20 cellular contexts compared by ENCODE assay signal in the genomic region with DNA sequence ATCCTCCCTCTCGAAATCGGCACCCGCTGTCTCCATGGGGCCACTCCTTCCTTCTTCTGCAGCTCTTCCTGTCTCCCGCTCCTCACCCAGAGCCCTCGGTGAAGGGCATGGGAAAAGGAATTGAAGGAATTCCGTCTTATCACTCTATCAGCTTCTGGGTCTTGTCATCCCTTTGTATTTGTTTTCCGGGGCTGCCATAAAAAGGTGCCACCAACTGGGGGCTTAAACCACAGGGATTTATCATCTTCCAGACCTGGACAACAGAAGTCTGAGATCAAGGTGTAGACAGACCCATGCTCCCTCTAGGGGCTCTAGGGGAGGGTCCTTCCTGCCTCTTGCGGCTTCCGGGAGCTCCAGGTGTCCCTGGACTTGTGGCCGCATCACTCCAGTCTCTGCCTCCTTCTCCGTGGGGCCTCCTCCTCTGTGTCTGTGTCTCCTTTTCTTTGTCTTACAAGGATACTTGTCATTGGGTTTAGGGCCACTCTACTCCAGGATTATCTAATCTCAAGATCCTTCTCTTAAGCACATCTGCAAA. TPM values are rescaled to one million over a fixed set of nuclear protein-coding genes. Genes with fewer than 3 reads are reported as not detected.
DNase-seq lines count a peak whose midpoint lies in the region; ATAC-seq and TF ChIP-seq lines count a peak whose summit lies in the region.
"Had no signal": no experiment of that assay in that cellular context is flagged by ENCODE, and none has a peak within 500 bp of the region (broad histone marks: within the 10 kb centered on the region; RNA-seq: fewer than 3 reads in every experiment).

No MANE protein-coding gene starts in this region.

- no peak overlapping the region for H2BK12ac ChIP-seq in trophoblast cell (ENCODE audit: low read length)

- H3K27ac Mint-ChIP-seq in activated naive CD8-positive, alpha-beta T cell treated with anti-CD3 and anti-CD28 coated beads, Interleukin-2, amount 50 U/mL, for 24 hours = peak overlapping the region; percentile 67

- no peaks in the 10 kb centered on the region for H3K9me2 ChIP-seq in GM23248 (ENCODE audit: insufficient read depth)

- peak overlapping the region; percentile 54 for H4K8ac ChIP-seq in trophoblast cell (ENCODE audit: low read depth, low read length)

- H3K36me3 ChIP-seq in DND-41 (ENCODE audit: insufficient read depth, low read length) (peaks cover 78% of the 10 kb centered on the region), trophoblast cell (ENCODE audit: control insufficient read depth in 1 of 2, insufficient read depth in 2 of 2, low read length in 2 of 2) (peaks cover 28 to 44% of the 10 kb centered on the region in 2 experiments), GM23248 (ENCODE audit: low read depth) (peaks cover 24% of the 10 kb centered on the region)
- H3K36me3 ChIP-seq: neutrophil had no signal

- peaks cover 13% of the 10 kb centered on the region for H3K79me1 ChIP-seq in trophoblast cell (ENCODE audit: low read length)

- H3K4me1 ChIP-seq in DND-41 (ENCODE audit: insufficient read depth, low read length) (peaks cover 93% of the 10 kb centered on the region), trophoblast cell (ENCODE audit: control insufficient read depth in 1 of 2, insufficient read depth in 2 of 2, low read length in 2 of 2) (peaks cover 9 to 18% of the 10 kb centered on the region in 2 experiments), GM23248 (ENCODE audit: insufficient read depth) (peaks cover 7% of the 10 kb centered on the region)

- no peak overlapping the region for H3K23ac ChIP-seq in trophoblast cell (ENCODE audit: low read length)

- peaks cover 54% of the 10 kb centered on the region for H3K4me1 Mint-ChIP-seq in activated T-cell treated with anti-CD3 and anti-CD28 coated beads, Interleukin-2, amount 50 U/mL, for 4 hours (ENCODE audit: low read depth)
- peaks cover 61% of the 10 kb centered on the region for H3K4me1 Mint-ChIP-seq in activated naive CD8-positive, alpha-beta T cell treated with anti-CD3 and anti-CD28 coated beads, Interleukin-2, amount 50 U/mL, for 24 hours

- peak overlapping the region; percentile 56 for H3K9ac ChIP-seq in DND-41 (ENCODE audit: low read depth, low read length)
- H3K9ac ChIP-seq in trophoblast cell (ENCODE audit: low read length) = no peak overlapping the region
- H3K9ac ChIP-seq in GM23248 = no peak overlapping the region

- WGBS in trophoblast cell (ENCODE audit: extremely low coverage, insufficient coverage, insufficient read length) = no CpG with 5 or more reads among the region's 11 CpGs
- 89 to 91% methylated on average over 11 of the region's 11 CpGs for WGBS in GM23248 (ENCODE audit: low coverage in 1 of 2, low lambda C conversion rate in 2 of 2, missing lambda C conversion rate in 2 of 2), 2 experiments

- H2BK120ac ChIP-seq in trophoblast cell (ENCODE audit: insufficient read depth, low read length, poor library complexity) = peak overlapping the region; percentile 62

- H2AK5ac ChIP-seq in trophoblast cell (ENCODE audit: low read length) = peak overlapping the region; percentile 50

- H4K91ac ChIP-seq in trophoblast cell (ENCODE audit: low read depth, low read length) = peak overlapping the region; percentile 59

- ATAC-seq in activated T-cell treated with anti-CD3 and anti-CD28 coated beads, Interleukin-2, amount 50 U/mL, for 4 hours = no peak
- ATAC-seq in DND-41 (ENCODE audit: insufficient read depth, low read depth) (peak; percentile 7; the same call in 2 of the 3 replicates), left colon (no peak)
- ATAC-seq in activated naive CD8-positive, alpha-beta T cell treated with anti-CD3 and anti-CD28 coated beads, Interleukin-2, amount 50 U/mL, for 24 hours = no peak

- no peak for DNase-seq in activated T-cell treated with anti-CD3 and anti-CD28 coated beads, Interleukin-2, amount 50 U/mL, for 4 hours
- DNase-seq in activated T-cell treated with anti-CD3 and anti-CD28 coated beads for 4 hours (no peak), DND-41 (peak; percentile 70), trophoblast cell (no peak), GM23248 (no peak), left colon (no peak), caudate nucleus (lab: John Stamatoyannopoulos, UW) (no peak)
- DNase-seq in activated naive CD8-positive, alpha-beta T cell treated with anti-CD3 and anti-CD28 coated beads, Interleukin-2, amount 50 U/mL, for 24 hours = no peak
- DNase-seq: activated CD4-positive, alpha-beta T cell treated with anti-CD3 and anti-CD28 coated beads for 1 hour; anterior cingulate cortex; GOT3; kidney; NCI-H1417 treated with DMSO at 0.1 percent for 48 hours; NCI-H748 treated with DMSO at 0.1 percent for 48 hours had no signal

- H3K27me3 Mint-ChIP-seq in activated T-cell treated with anti-CD3 and anti-CD28 coated beads, Interleukin-2, amount 50 U/mL, for 4 hours (ENCODE audit: low read depth) = no peaks in the 10 kb centered on the region
- H3K27me3 Mint-ChIP-seq in activated naive CD8-positive, alpha-beta T cell treated with anti-CD3 and anti-CD28 coated beads, Interleukin-2, amount 50 U/mL, for 24 hours = no peaks in the 10 kb centered on the region

- TF ChIP-seq CTCF in DND-41 (IDR thresholded peaks at IDR 0.05; ENCODE audit: borderline replicate concordance, extremely low read depth, low read length, poor library complexity, severe bottlenecking) = no peak

- in situ Hi-C loops in GM23248 (cut with MboI) = no loop called here

- H3K4me3 ChIP-seq in DND-41 (ENCODE audit: low read depth in 1 of 2, low read length in 2 of 2) (peak overlapping the region in 1 of 2 experiments; percentile 2; a peak in 1 of 4 replicates), trophoblast cell (ENCODE audit: low read depth, low read length) (no peak overlapping the region), GM23248 (no peak overlapping the region)
- H3K4me3 ChIP-seq: hepatocyte, SJSA1, tibial nerve had no signal

- peaks cover 41% of the 10 kb centered on the region for H3F3A ChIP-seq in GM23248 (ENCODE audit: insufficient read depth)

- H2AFZ ChIP-seq in DND-41 (ENCODE audit: low read depth, low read length) (no peak overlapping the region), trophoblast cell (ENCODE audit: insufficient read depth, low read length, poor library complexity) (no peak overlapping the region), GM23248 (no peak overlapping the region)
- H2AFZ ChIP-seq: hepatocyte had no signal

- intact Hi-C loops in left colon (cut with DNase I, micrococcal nuclease) = no loop called here

- H3K27me3 ChIP-seq in DND-41 (ENCODE audit: insufficient read depth, low read length, poor library complexity) = no peaks in the 10 kb centered on the region
- no peaks in the 10 kb centered on the region for H3K27me3 ChIP-seq in trophoblast cell (ENCODE audit: insufficient read depth, low read length)
- no peaks in the 10 kb centered on the region for H3K27me3 ChIP-seq in GM23248 (replicated peaks; ENCODE audit: insufficient read depth)
- H3K27me3 ChIP-seq: hepatocyte, neutrophil, SJSA1, tibial nerve had no signal

- no peaks in the 10 kb centered on the region for H4K20me1 ChIP-seq in DND-41 (ENCODE audit: insufficient read depth, low read length)
- 0 out of 2 replicates have a peak, but pooled peaks cover 12% of the 10 kb centered on the region for H4K20me1 ChIP-seq in GM23248 (ENCODE audit: insufficient read depth)

- H2BK5ac ChIP-seq in trophoblast cell (ENCODE audit: low read depth, low read length, poor library complexity) = peak overlapping the region; percentile 75

- H3K9me3 Mint-ChIP-seq in activated T-cell treated with anti-CD3 and anti-CD28 coated beads, Interleukin-2, amount 50 U/mL, for 4 hours = no peaks in the 10 kb centered on the region
- H3K9me3 Mint-ChIP-seq in activated naive CD8-positive, alpha-beta T cell treated with anti-CD3 and anti-CD28 coated beads, Interleukin-2, amount 50 U/mL, for 24 hours = no peaks in the 10 kb centered on the region

- no peak overlapping the region for H4K12ac ChIP-seq in trophoblast cell (ENCODE audit: low read depth, low read length)

- peak overlapping the region; percentile 20 for H3K4me3 Mint-ChIP-seq in activated T-cell treated with anti-CD3 and anti-CD28 coated beads, Interleukin-2, amount 50 U/mL, for 4 hours
- no peak overlapping the region for H3K4me3 Mint-ChIP-seq in activated naive CD8-positive, alpha-beta T cell treated with anti-CD3 and anti-CD28 coated beads, Interleukin-2, amount 50 U/mL, for 24 hours

- no peak overlapping the region for H3K14ac ChIP-seq in trophoblast cell (ENCODE audit: low read length)

- H3K18ac ChIP-seq in trophoblast cell (ENCODE audit: low read length) = no peak overlapping the region

- H3K9me3 ChIP-seq in DND-41 (ENCODE audit: insufficient read depth, low read length, severe bottlenecking) = no peaks in the 10 kb centered on the region
- H3K9me3 ChIP-seq in trophoblast cell (ENCODE audit: insufficient read depth, low read depth, low read length) = peaks cover 7% of the 10 kb centered on the region
- H3K9me3 ChIP-seq in GM23248 (ENCODE audit: low read depth) = no peaks in the 10 kb centered on the region
- H3K9me3 ChIP-seq: neutrophil, SJSA1, tibial nerve had no signal

- H3K4me2 ChIP-seq in DND-41 (ENCODE audit: insufficient read depth, low read length) (peak overlapping the region; percentile 38), trophoblast cell (ENCODE audit: low read length) (peak overlapping the region; percentile 43), GM23248 (ENCODE audit: unreplicated experiment) (no peak overlapping the region)
- H3K4me2 ChIP-seq: hepatocyte had no signal

- peaks cover 93% of the 10 kb centered on the region for H3K79me2 ChIP-seq in DND-41 (ENCODE audit: insufficient read depth, low read length)
- H3K79me2 ChIP-seq in trophoblast cell (ENCODE audit: control insufficient read depth, insufficient read depth, low read length, poor library complexity) = peaks cover 5% of the 10 kb centered on the region
- H3K79me2 ChIP-seq in GM23248 (ENCODE audit: insufficient read depth) = peaks cover 96% of the 10 kb centered on the region

- H3K36me3 Mint-ChIP-seq in activated T-cell treated with anti-CD3 and anti-CD28 coated beads, Interleukin-2, amount 50 U/mL, for 4 hours (ENCODE audit: insufficient read depth) = peaks cover 35% of the 10 kb centered on the region
- peaks cover 66% of the 10 kb centered on the region for H3K36me3 Mint-ChIP-seq in activated naive CD8-positive, alpha-beta T cell treated with anti-CD3 and anti-CD28 coated beads, Interleukin-2, amount 50 U/mL, for 24 hours (ENCODE audit: low read depth)

- peak overlapping the region; percentile 93 for H3K27ac ChIP-seq in DND-41 (ENCODE audit: low read length)
- peak overlapping the region; percentile 76 for H3K27ac ChIP-seq in trophoblast cell (ENCODE audit: low read depth, low read length)
- no peak overlapping the region for H3K27ac ChIP-seq in GM23248
- no peak overlapping the region for H3K27ac ChIP-seq in caudate nucleus (ENCODE audit: low read depth, low read length)
- H3K27ac ChIP-seq: hepatocyte, neutrophil, SJSA1, tibial nerve had no signal

- peak overlapping the region; percentile 17 for H3K4ac ChIP-seq in trophoblast cell (ENCODE audit: low read depth, low read length)

RNA-seq across cellular contexts. Expression of a gene that starts 24.0 kb away (rescaled TPM):
- 100 to 1,000 TPM; 138 to 219 (median 164) TPM for total RNA-seq in activated T-cell treated with anti-CD3 and anti-CD28 coated beads, Interleukin-2, amount 50 U/mL, for 4 hours
- polyA plus RNA-seq in trophoblast cell (2013) = 627 and 651 TPM in 2 replicates
- total RNA-seq in GM23248 (2014; rRNA removed; shearing (Covaris generic)) = 395 and 505 TPM in 2 replicates
- polyA plus RNA-seq in GM23248 (2016; fragmentation: Nextera tagmentation; extraction: Ambion mirVana) = 975 and 1,003 TPM in 2 replicates
- total RNA-seq in left colon = 100 to 1,000 TPM; 164 to 191 TPM

RNA-seq across cellular contexts. Expression of a gene that starts 36.7 kb away (rescaled TPM):
- total RNA-seq in activated T-cell treated with anti-CD3 and anti-CD28 coated beads, Interleukin-2, amount 50 U/mL, for 4 hours = not detected
- polyA plus RNA-seq in trophoblast cell (2013) = 0.07 TPM in 2 replicates
- total RNA-seq in GM23248 (2014; rRNA removed; shearing (Covaris generic)) = 16.3 and 21.4 TPM in 2 replicates
- polyA plus RNA-seq in GM23248 (2016; fragmentation: Nextera tagmentation; extraction: Ambion mirVana) = 47.8 and 48.4 TPM in 2 replicates
- total RNA-seq in left colon = under 1 TPM in 1 of 2 donors, not detected in 1; 0.11 TPM
- total RNA-seq: chondrocyte, renal cortical epithelial cell, SJSA1 had no signal

Comparison
In these comparisons a context has a peak if more than half of its experiments do, and no peak if none do; other contexts are left out.
1. H3K27ac ChIP-seq: peak in DND-41 (single experiment) and trophoblast cell (single experiment); none in GM23248 (single experiment) and caudate nucleus (single experiment).
2. RNA of a gene that starts 36.7 kb away (total RNA-seq): 16.3 to 21.4 TPM in GM23248; 0.11 TPM in left colon and not detected in activated T-cell treated with anti-CD3 and anti-CD28 coated beads, Interleukin-2, amount 50 U/mL, for 4 hours; every median in the first group is over 10 times any median in the second.